9 cellular contexts compared by ENCODE assay signal in the genomic region with DNA sequence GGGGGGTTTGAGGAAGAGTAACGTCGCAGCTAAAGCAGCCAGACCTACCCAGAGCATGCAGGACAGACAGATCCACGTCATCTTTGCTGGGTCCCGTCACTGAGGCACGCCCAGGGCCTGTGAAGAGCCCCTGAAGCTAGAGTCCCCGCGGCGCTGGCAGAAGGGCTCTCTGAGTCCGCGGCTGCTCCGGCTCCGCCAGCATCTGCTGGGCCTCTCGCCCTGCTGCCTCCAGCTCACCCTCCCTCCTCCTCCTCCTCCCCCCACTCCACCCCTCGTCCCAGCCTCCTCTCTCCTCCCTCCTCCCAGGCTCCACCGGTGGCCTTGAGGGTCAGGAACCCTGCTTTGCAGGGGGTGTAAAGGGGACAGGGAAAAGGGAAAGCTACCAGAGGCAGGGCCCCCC. TPM values are rescaled to one million over a fixed set of nuclear protein-coding genes. Genes with fewer than 3 reads are reported as not detected.
DNase-seq lines count a peak whose midpoint lies in the region; ATAC-seq, FAIRE-seq and TF ChIP-seq lines count a peak whose summit lies in the region.
"Had no signal": no experiment of that assay in that cellular context is flagged by ENCODE, and none has a peak within 500 bp of the region (broad histone marks: within the 10 kb centered on the region; RNA-seq: fewer than 3 reads in every experiment).

TSS of gene TNS1 (minus strand) at position 204 of the 400 bp plus-strand sequence. CDS start at position 81, 123 bp downstream.

- no peaks in the 10 kb centered on the region for H3K36me3 ChIP-seq in HepG2 (replicated peaks in 1 of 2; ENCODE audit: control insufficient read depth in 1 of 2, insufficient read depth in 2 of 2, low read length in 2 of 2)
- peaks cover 0 to 2% (median 0%) of the 10 kb centered on the region in 5 donors for H3K36me3 ChIP-seq in subcutaneous abdominal adipose tissue (ENCODE audit: control insufficient read depth in 5 of 5, insufficient read depth in 5 of 5, low read length in 5 of 5)

- 42% methylated on average over 15 of the region's 15 CpGs for WGBS in HepG2 (ENCODE audit: low lambda C conversion rate)

- H2AFZ ChIP-seq in HepG2 (ENCODE audit: low read length) = no peak within 1 kb of the TSS

- H3K9me3 ChIP-seq in HepG2 (ENCODE audit: low read length) (no peaks in the 10 kb centered on the region), subcutaneous abdominal adipose tissue (ENCODE audit: control insufficient read depth in 5 of 5, low read length in 5 of 5) (no peaks in the 10 kb centered on the region)

- no peak for TF ChIP-seq CTCF in HepG2 (CRISPR knock-in tag; IDR thresholded peaks at IDR 0.05)

- H3K36me3 Mint-ChIP-seq in dendritic cell treated with granulocyte-macrophage colony-stimulating factor and Interleukin-4, amounts not matched to agents 40 ng/mL and 50 ng/mL, for 4 days (ENCODE audit: low read depth) = no peaks in the 10 kb centered on the region

- H3K4me3 Mint-ChIP-seq in dendritic cell treated with granulocyte-macrophage colony-stimulating factor and Interleukin-4, amounts not matched to agents 40 ng/mL and 50 ng/mL, for 4 days = no peak within 1 kb of the TSS
- H3K4me3 Mint-ChIP-seq: activated naive CD4-positive, alpha-beta T cell treated with anti-CD3 and anti-CD28 coated beads for 36 hours had no signal

- CTCF ChIA-PET in HepG2 (lab: Yijun Ruan, JAX; ENCODE audit: low intra/inter-chr PET ratio, low total read pairs) = no interaction called here

- intact Hi-C loops in dendritic cell treated with granulocyte-macrophage colony-stimulating factor and Interleukin-4, amounts not matched to agents 40 ng/mL and 50 ng/mL, for 4 days (cut with micrococcal nuclease) = no loop called here
- intact Hi-C loops in HepG2 (cut with micrococcal nuclease; ENCODE audit: unreplicated experiment) = no loop called here

- TF ChIP-seq RAD21 in HepG2 (CRISPR knock-in tag; IDR thresholded peaks at IDR 0.05) = no peak

- no peak for TF ChIP-seq POLR2A in HepG2 (IDR thresholded peaks at IDR 0.05; ENCODE audit: insufficient read depth in 1 of 2, low read depth in 2 of 2, low read length in 2 of 2)

- in situ Hi-C loops in HepG2 (cut with HindIII; ENCODE audit: extremely low pct_ligation_motif_present, low pct_unique_long_range_greater_than_20kb) = no loop called here

- peaks cover 0 to 62% of the 10 kb centered on the region in 2 experiments; a peak in 3 of 5 replicates for H3K27me3 ChIP-seq in HepG2 (ENCODE audit: control insufficient read depth in 1 of 2, insufficient read depth in 2 of 2, low read length in 2 of 2)
- peaks cover 0 to 2% (median 0%) of the 10 kb centered on the region in 5 donors for H3K27me3 ChIP-seq in subcutaneous abdominal adipose tissue (ENCODE audit: control insufficient read depth in 5 of 5, insufficient read depth in 4 of 5, low read length in 5 of 5)

- H3K9ac ChIP-seq in HepG2 (ENCODE audit: insufficient read depth, low read depth, low read length) = no peak within 1 kb of the TSS
- H3K9ac ChIP-seq in subcutaneous abdominal adipose tissue (ENCODE audit: low read length in 5 of 5) = peak within 1 kb of the TSS in 4 of 5 donors; percentile 17 to 75 (median 63)

- H3K9me3 Mint-ChIP-seq in dendritic cell treated with granulocyte-macrophage colony-stimulating factor and Interleukin-4, amounts not matched to agents 40 ng/mL and 50 ng/mL, for 4 days = no peaks in the 10 kb centered on the region
- H3K9me3 Mint-ChIP-seq: activated naive CD4-positive, alpha-beta T cell treated with anti-CD3 and anti-CD28 coated beads for 36 hours had no signal

- no peaks in the 10 kb centered on the region for H3K79me2 ChIP-seq in HepG2 (ENCODE audit: insufficient read depth, low read length)

- no peak for ATAC-seq in HepG2
- no peak for ATAC-seq in HG03442 (IDR thresholded peaks at IDR 0.05; ENCODE audit: unreplicated experiment)
- no peak for ATAC-seq in GM19395 (IDR thresholded peaks at IDR 0.05; ENCODE audit: unreplicated experiment)
- no peak for ATAC-seq in GM21381 (IDR thresholded peaks at IDR 0.05; ENCODE audit: unreplicated experiment)

- no peaks in the 10 kb centered on the region for H4K20me1 ChIP-seq in HepG2 (ENCODE audit: insufficient read depth, low read length)

- no peak within 1 kb of the TSS for H3K27ac ChIP-seq in HepG2 (ENCODE audit: extremely low read length, insufficient read depth, low read length)
- H3K27ac ChIP-seq in subcutaneous abdominal adipose tissue (ENCODE audit: low read depth, low read length) = peak within 1 kb of the TSS; percentile 81

- peak within 1 kb of the TSS; percentile 47 for H3K27ac Mint-ChIP-seq in dendritic cell treated with granulocyte-macrophage colony-stimulating factor and Interleukin-4, amounts not matched to agents 40 ng/mL and 50 ng/mL, for 4 days
- H3K27ac Mint-ChIP-seq: activated naive CD4-positive, alpha-beta T cell treated with anti-CD3 and anti-CD28 coated beads for 36 hours had no signal

- H3K4me2 ChIP-seq in HepG2 (ENCODE audit: low read depth, low read length) = peak within 1 kb of the TSS; percentile 26; the same call in 1 of the 2 replicates

- H3K4me3 ChIP-seq in HepG2 (replicated peaks in 1 of 3; ENCODE audit: insufficient read depth in 1 of 3, low read depth in 2 of 3, low read length in 3 of 3) (no peak within 1 kb of the TSS; a peak in 1 of 6 replicates), subcutaneous abdominal adipose tissue (ENCODE audit: low read depth in 1 of 5, low read length in 5 of 5) (peak within 1 kb of the TSS; percentile 57 to 82 (median 64))

- H3K4me1 ChIP-seq in HepG2 (ENCODE audit: insufficient read depth, low read length) (peaks cover 6% of the 10 kb centered on the region; the same call in 1 of the 2 replicates), subcutaneous abdominal adipose tissue (ENCODE audit: control insufficient read depth in 5 of 5, insufficient read depth in 5 of 5, low read length in 5 of 5) (peaks cover 16 to 94% (median 77%) of the 10 kb centered on the region in 5 donors)

- peaks cover 65% of the 10 kb centered on the region for H3K4me1 Mint-ChIP-seq in dendritic cell treated with granulocyte-macrophage colony-stimulating factor and Interleukin-4, amounts not matched to agents 40 ng/mL and 50 ng/mL, for 4 days (ENCODE audit: low read depth)

- POLR2A ChIA-PET in HepG2 (lab: Yijun Ruan, JAX) = no interaction called here

- TF ChIP-seq EP300 in HepG2 (IDR thresholded peaks at IDR 0.05; ENCODE audit: low read depth in 2 of 2, low read length in 2 of 2) (no peak), HepG2 (CRISPR knock-in tag; IDR thresholded peaks at IDR 0.05; ENCODE audit: borderline replicate concordance) (no peak)

- DNase-seq in NCI-H1694 treated with DMSO at 0.1 percent for 48 hours (lab: John Stamatoyannopoulos, UW) (peak; percentile 29), HepG2 (ENCODE audit: low spot score) (no peak), NAMALWA (ENCODE audit: low spot score) (no peak)
- DNase-seq: activated naive CD4-positive, alpha-beta T cell treated with anti-CD3 and anti-CD28 coated beads for 36 hours had no signal

- BruUV-seq in HepG2 (replicated peaks; lab: Mats Ljungman, UMichigan) = no TSS peak

- peaks cover 3% of the 10 kb centered on the region for H3K27me3 Mint-ChIP-seq in dendritic cell treated with granulocyte-macrophage colony-stimulating factor and Interleukin-4, amounts not matched to agents 40 ng/mL and 50 ng/mL, for 4 days

- FAIRE-seq in HepG2 (lab: Jason Lieb, UNC) = no peak

TF ChIP-seq in HepG2, 621 proteins besides CTCF, POLR2A, EP300 and RAD21 (continues in another document):
- TF ChIP-seq HNRNPK (IDR thresholded peaks at IDR 0.05; ENCODE audit: low read depth, low read length, poor library complexity, severe bottlenecking) (peak; percentile 56), ZNF772 (CRISPR knock-in tag; IDR thresholded peaks at IDR 0.05) (no peak), RELA (CRISPR knock-in tag; IDR thresholded peaks at IDR 0.05) (no peak), PHF20 (CRISPR knock-in tag; IDR thresholded peaks at IDR 0.05) (no peak), ZNF263 (CRISPR knock-in tag; IDR thresholded peaks at IDR 0.05) (peak; percentile 70; the same call in 1 of the 2 replicates), SP140L (CRISPR knock-in tag; IDR thresholded peaks at IDR 0.05; ENCODE audit: borderline replicate concordance) (no peak), ZNF138 (CRISPR knock-in tag; IDR thresholded peaks at IDR 0.05; ENCODE audit: low read depth) (no peak), CREB1 (IDR thresholded peaks at IDR 0.05) (0 out of 2 replicates have a peak, but pooled peaks have one; percentile 28), CREB1 (CRISPR knock-in tag; IDR thresholded peaks at IDR 0.05) (no peak)

RNA-seq across cellular contexts. Expression of gene TNS1, which starts in this region (rescaled TPM):
- total RNA-seq in HepG2 (2016; rRNA removed; fragmentation: Illumina TruSeq; extraction: Trizol) = 1.9 TPM in 2 replicates
- total RNA-seq in HepG2 (2016; cell fraction: cytosol; rRNA removed; fragmentation: Illumina TruSeq; extraction: Trizol; ENCODE audit: low read depth) = 0.51 and 0.71 TPM in 2 replicates
- total RNA-seq in HepG2 (2016; cell fraction: insoluble cytoplasmic fraction; rRNA removed; fragmentation: Illumina TruSeq; extraction: Trizol) = 1.1 and 1.7 TPM in 2 replicates
- total RNA-seq in HepG2 (2016; cell fraction: membrane; rRNA removed; fragmentation: Illumina TruSeq; extraction: Trizol) = 1.9 and 2.2 TPM in 2 replicates
- total RNA-seq in HepG2 (2016; cell fraction: nucleus; rRNA removed; fragmentation: Illumina TruSeq; extraction: Trizol) = 3.7 and 4.7 TPM in 2 replicates
- polyA plus RNA-seq in HepG2 (2011; rRNA removed) = 118 and 127 TPM in 2 replicates
- polyA plus RNA-seq in HepG2 (2011; cell fraction: cytosol; rRNA removed) = 72.1 and 78.8 TPM in 2 replicates
- polyA plus RNA-seq in HepG2 (2011; cell fraction: nucleus; rRNA removed) = 302 and 373 TPM in 2 replicates
- 63.6 and 87.8 TPM in 2 replicates for polyA plus RNA-seq in HepG2 (2012)
- polyA plus RNA-seq in HepG2 (2016; cell fraction: cytosol; fragmentation: Illumina TruSeq; extraction: Trizol; ENCODE audit: low read depth) = 0.35 and 0.62 TPM in 2 replicates
- 1.3 and 1.7 TPM in 2 replicates for polyA plus RNA-seq in HepG2 (2016; cell fraction: insoluble cytoplasmic fraction; fragmentation: Illumina TruSeq; extraction: Trizol; ENCODE audit: low read depth)
- 0.73 and 0.90 TPM in 2 replicates for polyA plus RNA-seq in HepG2 (2016; cell fraction: membrane; fragmentation: Illumina TruSeq; extraction: Trizol; ENCODE audit: low read depth)
- polyA plus RNA-seq in HepG2 (2016; cell fraction: nucleus; fragmentation: Illumina TruSeq; extraction: Trizol; ENCODE audit: insufficient read depth, low read depth) = 1.9 and 2.0 TPM in 2 replicates
- 3.6 and 445 TPM in 2 replicates for polyA minus RNA-seq in HepG2 (2011; rRNA and poly(A)+ RNA removed; ENCODE audit: low replicate concordance)
- 116 and 155 TPM in 2 replicates for polyA minus RNA-seq in HepG2 (2011; cell fraction: cytosol; rRNA and poly(A)+ RNA removed)
- 504 and 544 TPM in 2 replicates for polyA minus RNA-seq in HepG2 (2011; cell fraction: nucleus; rRNA and poly(A)+ RNA removed)

Comparison
In these comparisons a context has a peak if more than half of its experiments do, and no peak if none do; other contexts are left out.
1. H3K4me3 ChIP-seq: peak in subcutaneous abdominal adipose tissue (5 of 5); none in HepG2 (0 of 3).